ENCODE assay signal across 16 cellular contexts in the genomic region with DNA sequence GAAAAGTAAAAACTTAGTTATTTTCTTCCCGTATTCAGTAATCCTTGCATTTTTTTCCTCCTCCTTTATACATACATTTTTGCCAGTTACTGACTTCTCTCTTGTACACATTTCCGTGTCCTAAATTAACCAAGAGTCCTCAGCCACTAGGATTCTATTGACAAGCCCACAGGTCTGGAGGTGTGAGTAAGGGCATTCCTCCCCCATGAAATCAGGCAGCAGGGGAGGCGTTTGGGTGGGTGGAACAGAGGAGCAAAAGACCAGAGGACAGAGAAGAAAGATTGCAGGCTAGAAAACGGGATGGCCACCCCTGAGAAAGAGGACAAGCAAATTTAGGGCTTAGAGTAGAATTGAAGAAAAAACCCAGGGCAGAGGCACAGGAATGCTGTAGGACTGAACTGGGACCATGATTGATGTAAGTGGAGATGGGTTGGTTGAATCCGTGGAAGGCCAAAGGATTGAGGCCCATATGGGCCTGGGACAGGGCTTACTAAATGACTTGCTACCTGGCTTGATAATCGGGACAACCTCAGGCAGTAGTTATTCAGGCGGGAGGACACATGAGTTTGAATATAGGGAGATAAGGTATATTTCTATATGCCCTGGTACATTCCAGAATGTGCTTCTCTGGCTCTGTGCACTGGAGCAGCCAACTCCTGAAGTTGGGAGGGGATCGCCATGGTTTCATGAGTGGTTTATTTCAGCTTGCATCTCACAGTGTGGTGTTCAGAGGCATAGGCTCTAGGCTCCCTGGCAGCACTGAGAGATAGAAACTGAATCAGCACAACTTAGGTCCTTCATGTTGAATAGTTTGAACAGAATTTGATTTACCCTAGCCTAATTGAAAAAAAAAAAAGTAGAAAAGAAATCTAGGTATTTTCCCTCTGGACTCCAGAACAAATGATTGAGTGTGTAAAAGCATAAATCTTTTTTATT. TPM values are rescaled to one million over a fixed set of nuclear protein-coding genes. Genes with fewer than 3 reads are reported as not detected.
DNase-seq lines count a peak whose midpoint lies in the region; ATAC-seq and TF ChIP-seq lines count a peak whose summit lies in the region.
"Had no signal": no experiment of that assay in that cellular context is flagged by ENCODE, and none has a peak within 500 bp of the region (broad histone marks: within the 10 kb centered on the region; RNA-seq: fewer than 3 reads in every experiment).

No MANE protein-coding gene starts in this region.

- intact Hi-C loops in activated CD4-positive, alpha-beta T cell treated with anti-CD3 and anti-CD28 coated beads, Interleukin-2, amount 10 ng/mL, durations not matched to agents 24 days and 14 days (cut with micrococcal nuclease): loop anchor here (1.0 to 5.0 kb wide), 7 partner anchors 8 to 115 kb away; no protein-coding TSS in a partner anchor

- WGBS in smooth muscle cell (ENCODE audit: low lambda C conversion rate): 70% methylated on average over 8 of the region's 8 CpGs

- H4K20me1 ChIP-seq in smooth muscle cell (ENCODE audit: low read depth): no peaks in the 10 kb centered on the region

- in situ Hi-C loops in brain microvascular endothelial cell (cut with HindIII; ENCODE audit: low pct_ligation_motif_present, low sequenced_read_pairs): no loop called here

- peak overlapping the region; percentile 68 for H3K4me2 ChIP-seq in smooth muscle cell

- H3K4me3 Mint-ChIP-seq in activated CD4-positive, alpha-beta T cell treated with anti-CD3 and anti-CD28 coated beads, Interleukin-2, amount 10 ng/mL, durations not matched to agents 24 days and 14 days: no peak overlapping the region
- no peak overlapping the region for H3K4me3 Mint-ChIP-seq in activated CD8-positive, alpha-beta T cell treated with anti-CD3 and anti-CD28 coated beads, Interleukin-2, amount 10 ng/mL, durations not matched to agents 7 days and 5 days
- H3K4me3 Mint-ChIP-seq in T-helper 17 cell: no peak overlapping the region

- H3K27me3 Mint-ChIP-seq in activated CD4-positive, alpha-beta T cell treated with anti-CD3 and anti-CD28 coated beads, Interleukin-2, amount 10 ng/mL, durations not matched to agents 24 days and 14 days: no peaks in the 10 kb centered on the region
- no peaks in the 10 kb centered on the region for H3K27me3 Mint-ChIP-seq in activated CD8-positive, alpha-beta T cell treated with anti-CD3 and anti-CD28 coated beads, Interleukin-2, amount 10 ng/mL, durations not matched to agents 7 days and 5 days (ENCODE audit: low read depth)
- H3K27me3 Mint-ChIP-seq in T-helper 17 cell: no peaks in the 10 kb centered on the region

- H3K27ac ChIP-seq in smooth muscle cell (ENCODE audit: low read depth): no peak overlapping the region
- no peak overlapping the region for H3K27ac ChIP-seq in brain microvascular endothelial cell
- H3K27ac ChIP-seq: gastroesophageal sphincter, suprapubic skin had no signal

- POLR2A ChIA-PET in activated CD8-positive, alpha-beta T cell treated with anti-CD3 and anti-CD28 coated beads, Interleukin-2, amount 10 ng/mL, durations not matched to agents 7 days and 5 days (lab: Charles Lee): interaction anchor here (0.5 to 3.3 kb wide), 13 partner anchors 8 to 126 kb away, joined by 3 to 39 read pairs (median 5); partner anchors contain the start of gene IKZF1

- no peak overlapping the region for H3K9ac ChIP-seq in smooth muscle cell (ENCODE audit: low read depth)

- H3K27ac Mint-ChIP-seq in activated CD4-positive, alpha-beta T cell treated with anti-CD3 and anti-CD28 coated beads, Interleukin-2, amount 10 ng/mL, durations not matched to agents 24 days and 14 days: peak overlapping the region; percentile 77
- H3K27ac Mint-ChIP-seq in activated CD8-positive, alpha-beta T cell treated with anti-CD3 and anti-CD28 coated beads, Interleukin-2, amount 10 ng/mL, durations not matched to agents 7 days and 5 days: no peak overlapping the region
- H3K27ac Mint-ChIP-seq in T-helper 17 cell: no peak overlapping the region

- peaks cover 56% of the 10 kb centered on the region for H3K36me3 Mint-ChIP-seq in activated CD4-positive, alpha-beta T cell treated with anti-CD3 and anti-CD28 coated beads, Interleukin-2, amount 10 ng/mL, durations not matched to agents 24 days and 14 days (ENCODE audit: low read depth)
- H3K36me3 Mint-ChIP-seq in activated CD8-positive, alpha-beta T cell treated with anti-CD3 and anti-CD28 coated beads, Interleukin-2, amount 10 ng/mL, durations not matched to agents 7 days and 5 days (ENCODE audit: low read depth): peaks cover 64% of the 10 kb centered on the region
- peaks cover 17% of the 10 kb centered on the region for H3K36me3 Mint-ChIP-seq in T-helper 17 cell (ENCODE audit: low read depth)

- no peaks in the 10 kb centered on the region for H3K79me2 ChIP-seq in smooth muscle cell (ENCODE audit: low read depth)

- CTCF ChIA-PET in activated CD8-positive, alpha-beta T cell treated with anti-CD3 and anti-CD28 coated beads, Interleukin-2, amount 10 ng/mL, durations not matched to agents 7 days and 5 days (lab: Charles Lee): interaction anchor here (0.9 to 4.4 kb wide), 20 partner anchors 9 to 189 kb away, joined by 3 to 47 read pairs (median 4); partner anchors contain the start of gene IKZF1

- H3K4me3 ChIP-seq in smooth muscle cell (no peak overlapping the region), brain microvascular endothelial cell (ENCODE audit: low read depth, low read length) (no peak overlapping the region)
- H3K4me3 ChIP-seq: gastroesophageal sphincter, suprapubic skin had no signal

- peaks cover 62% of the 10 kb centered on the region for H3K4me1 Mint-ChIP-seq in activated CD4-positive, alpha-beta T cell treated with anti-CD3 and anti-CD28 coated beads, Interleukin-2, amount 10 ng/mL, durations not matched to agents 24 days and 14 days
- peaks cover 14% of the 10 kb centered on the region for H3K4me1 Mint-ChIP-seq in activated CD8-positive, alpha-beta T cell treated with anti-CD3 and anti-CD28 coated beads, Interleukin-2, amount 10 ng/mL, durations not matched to agents 7 days and 5 days (ENCODE audit: low read depth)
- peaks cover 43% of the 10 kb centered on the region for H3K4me1 Mint-ChIP-seq in T-helper 17 cell

- H3K9me3 ChIP-seq in smooth muscle cell (replicated peaks; ENCODE audit: low read depth) (no peaks in the 10 kb centered on the region), T-helper 17 cell (ENCODE audit: control insufficient read depth, low read length, poor library complexity, severe bottlenecking) (no peaks in the 10 kb centered on the region)
- H3K9me3 ChIP-seq: gastroesophageal sphincter, suprapubic skin had no signal

- H3K27me3 ChIP-seq in smooth muscle cell (ENCODE audit: low read depth) (no peaks in the 10 kb centered on the region), brain microvascular endothelial cell (replicated peaks) (no peaks in the 10 kb centered on the region)
- H3K27me3 ChIP-seq: suprapubic skin had no signal

- ATAC-seq in GM21529 (IDR thresholded peaks at IDR 0.05; ENCODE audit: unreplicated experiment) (peak; percentile 17), T-helper 17 cell (no peak)
- no peak for ATAC-seq in activated CD8-positive, alpha-beta T cell treated with anti-CD3 and anti-CD28 coated beads, Interleukin-2, amount 10 ng/mL, durations not matched to agents 7 days and 5 days
- ATAC-seq: gastroesophageal sphincter had no signal

- H3F3A ChIP-seq in smooth muscle cell (ENCODE audit: low read depth): no peaks in the 10 kb centered on the region

- no peak overlapping the region for H2AFZ ChIP-seq in smooth muscle cell (ENCODE audit: low read depth)

- H3K36me3 ChIP-seq in smooth muscle cell (ENCODE audit: low read depth) (no peaks in the 10 kb centered on the region), brain microvascular endothelial cell (replicated peaks) (no peaks in the 10 kb centered on the region)
- H3K36me3 ChIP-seq: gastroesophageal sphincter, suprapubic skin had no signal

- TF ChIP-seq CTCF in smooth muscle cell (IDR thresholded peaks at IDR 0.05; ENCODE audit: borderline replicate concordance, insufficient read depth, poor library complexity, severe bottlenecking) (no peak), brain microvascular endothelial cell (IDR thresholded peaks at IDR 0.05; ENCODE audit: low read depth, low read length, missing control alignments) (no peak)

- H3K9me3 Mint-ChIP-seq in activated CD4-positive, alpha-beta T cell treated with anti-CD3 and anti-CD28 coated beads, Interleukin-2, amount 10 ng/mL, durations not matched to agents 24 days and 14 days: no peaks in the 10 kb centered on the region
- no peaks in the 10 kb centered on the region for H3K9me3 Mint-ChIP-seq in activated CD8-positive, alpha-beta T cell treated with anti-CD3 and anti-CD28 coated beads, Interleukin-2, amount 10 ng/mL, durations not matched to agents 7 days and 5 days (ENCODE audit: insufficient read depth)

- H3K4me1 ChIP-seq in smooth muscle cell (ENCODE audit: low read depth): peaks cover 8% of the 10 kb centered on the region
- H3K4me1 ChIP-seq: gastroesophageal sphincter had no signal

- peak; percentile 76 for DNase-seq in activated CD4-positive, alpha-beta T cell treated with anti-CD3 and anti-CD28 coated beads, Interleukin-2, amount 10 ng/mL, durations not matched to agents 24 days and 14 days
- DNase-seq in activated CD4-positive, alpha-beta T cell treated with anti-CD3 and anti-CD28 coated beads, Interleukin-2, amount 50 U/mL, for 1 hour: no peak
- DNase-seq in activated CD8-positive, alpha-beta T cell treated with anti-CD3 and anti-CD28 coated beads, Interleukin-2, amount 10 ng/mL, durations not matched to agents 7 days and 5 days: peak; percentile 32
- DNase-seq in smooth muscle cell (lab: John Stamatoyannopoulos, UW; ENCODE audit: unreplicated experiment): no peak
- no peak for DNase-seq in T-helper 17 cell
- no peak for DNase-seq in GM19238 (ENCODE audit: insufficient read length, low spot score)
- no peak for DNase-seq in brain microvascular endothelial cell
- DNase-seq: ACHN; activated CD4-positive, alpha-beta T cell treated with anti-CD3 and anti-CD28 coated beads for 1 hour; mammary epithelial cell; NCI-H1105 treated with DMSO at 0.1 percent for 48 hours; occipital lobe; RPMI8226 had no signal

RNA-seq across cellular contexts. Expression of gene IKZF1, which starts 28.0 kb away (rescaled TPM):
- total RNA-seq in activated CD4-positive, alpha-beta T cell treated with anti-CD3 and anti-CD28 coated beads, Interleukin-2, amount 10 ng/mL, durations not matched to agents 24 days and 14 days: 282 and 292 TPM in 2 replicates
- total RNA-seq in activated CD8-positive, alpha-beta T cell treated with anti-CD3 and anti-CD28 coated beads, Interleukin-2, amount 10 ng/mL, durations not matched to agents 7 days and 5 days: 100 to 1,000 TPM; 370 to 374 TPM
- total RNA-seq in smooth muscle cell: not detected in 2 replicates
- not detected in 2 replicates for polyA plus RNA-seq in smooth muscle cell
- 100 to 1,000 TPM; 301 to 323 TPM for total RNA-seq in T-helper 17 cell
- total RNA-seq: mammary epithelial cell had no signal

Comparison
In these comparisons a context has a peak if more than half of its experiments do, and no peak if none do; other contexts are left out.
1. DNase-seq: peak in activated CD4-positive, alpha-beta T cell treated with anti-CD3 and anti-CD28 coated beads, Interleukin-2, amount 10 ng/mL, durations not matched to agents 24 days and 14 days (single experiment) and activated CD8-positive, alpha-beta T cell treated with anti-CD3 and anti-CD28 coated beads, Interleukin-2, amount 10 ng/mL, durations not matched to agents 7 days and 5 days (single experiment); none in activated CD4-positive, alpha-beta T cell treated with anti-CD3 and anti-CD28 coated beads, Interleukin-2, amount 50 U/mL, for 1 hour (single experiment), smooth muscle cell (single experiment), T-helper 17 cell (0 of 3), GM19238 (single experiment) and brain microvascular endothelial cell (single experiment).
2. RNA of gene IKZF1, which starts 28.0 kb away (total RNA-seq): 370 to 374 TPM in activated CD8-positive, alpha-beta T cell treated with anti-CD3 and anti-CD28 coated beads, Interleukin-2, amount 10 ng/mL, durations not matched to agents 7 days and 5 days, 301 to 323 TPM in T-helper 17 cell and 282 to 292 TPM in activated CD4-positive, alpha-beta T cell treated with anti-CD3 and anti-CD28 coated beads, Interleukin-2, amount 10 ng/mL, durations not matched to agents 24 days and 14 days; not detected in smooth muscle cell; every median in the first group is over 100 times any median in the second.